ENCODE assay signal across 2 cellular contexts in genomic region chr11:45815747-45816146, GRCh38.
TF ChIP-seq lines count a peak whose summit lies in the region.

No MANE protein-coding gene starts in this region.

TF ChIP-seq in IMR-90, 13 proteins besides CTCF, POLR2A, EP300 and RAD21:
- TF ChIP-seq NFE2L2 (IDR thresholded peaks at IDR 0.05; ENCODE audit: low read depth, low read length) (no peak), RCOR1 (IDR thresholded peaks at IDR 0.05; ENCODE audit: insufficient replicate concordance, low read length) (no peak), MAZ (IDR thresholded peaks at IDR 0.05; ENCODE audit: borderline replicate concordance, low read depth, low read length) (no peak), MAFK (IDR thresholded peaks at IDR 0.05; ENCODE audit: low read depth, low read length) (no peak), CHD1 (IDR thresholded peaks at IDR 0.05; ENCODE audit: low read depth, low read length) (no peak), CEBPB (IDR thresholded peaks at IDR 0.05; ENCODE audit: low read depth, low read length) (no peak), USF2 (IDR thresholded peaks at IDR 0.05; ENCODE audit: low read depth, low read length) (no peak), BHLHE40 (IDR thresholded peaks at IDR 0.05; ENCODE audit: low read depth, low read length) (no peak), SMC3 (IDR thresholded peaks at IDR 0.05; ENCODE audit: low read depth, low read length) (no peak), FOS (IDR thresholded peaks at IDR 0.05; ENCODE audit: low read depth, low read length) (no peak), MXI1 (IDR thresholded peaks at IDR 0.05; ENCODE audit: borderline replicate concordance, low read depth, low read length) (no peak), RFX5 (IDR thresholded peaks at IDR 0.05; ENCODE audit: low read depth, low read length) (no peak), ELK1 (IDR thresholded peaks at IDR 0.05; ENCODE audit: borderline replicate concordance, low read depth, low read length) (no peak)

TF ChIP-seq in HepG2, 621 proteins besides CTCF, POLR2A, EP300 and RAD21:
- no peak for TF ChIP-seq CERS6 (CRISPR knock-in tag; IDR thresholded peaks at IDR 0.05)
- TF ChIP-seq HNRNPH1 (optimal IDR thresholded peaks at IDR 0.05; ENCODE audit: low read depth, low read length), result no peak
